Comparison of ENCODE assay signal across 1 cellular context in genomic region chr1:241612533-241613505, GRCh38.
TF ChIP-seq lines count a peak whose summit lies in the region.

No MANE protein-coding gene starts in this region.

TF ChIP-seq in SK-N-SH, 30 proteins besides CTCF, POLR2A, EP300 and RAD21 (continued from another document):
- TF ChIP-seq REST (IDR thresholded peaks at IDR 0.05; ENCODE audit: low read depth, low read length) (no peak), FOXJ3 (CRISPR knock-in tag; IDR thresholded peaks at IDR 0.05) (no peak)
TF ChIP-seq in SK-N-SH: peak in this region for 3.
